ENCODE assay signal across 17 cellular contexts in the genomic region with DNA sequence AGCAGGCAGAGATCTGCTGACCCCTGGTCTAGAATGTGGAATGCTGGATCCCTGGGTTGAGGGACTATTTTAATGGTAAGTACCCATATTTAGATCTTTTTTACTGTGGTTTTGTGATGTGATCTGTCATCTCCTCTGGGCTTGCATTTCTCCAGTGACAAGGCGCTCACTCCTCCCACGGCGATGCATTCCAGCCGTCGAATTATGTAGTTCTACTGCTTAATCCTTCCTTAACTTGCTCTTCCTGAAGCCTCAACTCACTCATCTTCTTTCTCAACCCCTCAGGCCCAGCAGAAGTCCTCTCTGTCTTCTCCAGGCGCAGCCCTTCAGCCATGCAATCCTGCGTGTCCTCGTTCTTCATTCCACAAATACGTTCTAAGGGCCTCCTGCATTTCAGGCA. TPM values are rescaled to one million over a fixed set of nuclear protein-coding genes. Genes with fewer than 3 reads are reported as not detected.
A peak's percentile ranks its signal among the peaks of the same experiment; 100 is the strongest.
DNase-seq lines count a peak whose midpoint lies in the region; ATAC-seq and TF ChIP-seq lines count a peak whose summit lies in the region.
"Had no signal": no experiment of that assay in that cellular context is flagged by ENCODE, and none has a peak within 500 bp of the region (broad histone marks: within the 10 kb centered on the region; RNA-seq: fewer than 3 reads in every experiment).

No MANE protein-coding gene starts in this region.

- H3K27ac Mint-ChIP-seq in activated naive CD4-positive, alpha-beta T cell treated with anti-CD3 and anti-CD28 coated beads, Interleukin-2, amount 50 U/mL, for 24 hours, result peak overlapping the region; percentile 37
- H3K27ac Mint-ChIP-seq in activated T-helper 17 cell treated with anti-CD3 and anti-CD28 coated beads, Interleukin-2, amount 50 U/mL, for 72 hours, result peak overlapping the region; percentile 31
- H3K27ac Mint-ChIP-seq in endothelial cell (ENCODE audit: unreplicated experiment), result peak overlapping the region; percentile 28
- H3K27ac Mint-ChIP-seq in type B pancreatic cell, result peak overlapping the region; percentile 11
- H3K27ac Mint-ChIP-seq in immature natural killer cell, result peak overlapping the region in 3 of 6 donors; percentile 6 to 64 (median 62)

- ATAC-seq in activated T-helper 17 cell treated with anti-CD3 and anti-CD28 coated beads, Interleukin-2, amount 50 U/mL, for 72 hours (replicated peaks), result no peak
- ATAC-seq in GM18909 (IDR thresholded peaks at IDR 0.05; ENCODE audit: poor library complexity, unreplicated experiment), result no peak
- ATAC-seq: A549, Right ventricle myocardium inferior had no signal

- peaks cover 11% of the 10 kb centered on the region for H3K36me3 Mint-ChIP-seq in activated naive CD4-positive, alpha-beta T cell treated with anti-CD3 and anti-CD28 coated beads, Interleukin-2, amount 50 U/mL, for 24 hours
- peaks cover 45% of the 10 kb centered on the region for H3K36me3 Mint-ChIP-seq in activated T-helper 17 cell treated with anti-CD3 and anti-CD28 coated beads, Interleukin-2, amount 50 U/mL, for 72 hours (ENCODE audit: low read depth)
- peaks cover 12% of the 10 kb centered on the region for H3K36me3 Mint-ChIP-seq in endothelial cell (ENCODE audit: low read depth, unreplicated experiment)
- H3K36me3 Mint-ChIP-seq in type B pancreatic cell, result peaks cover 3% of the 10 kb centered on the region
- H3K36me3 Mint-ChIP-seq in immature natural killer cell, result peaks cover 0 to 4% (median 4%) of the 10 kb centered on the region in 3 donors

- TF ChIP-seq CTCF in endothelial cell (IDR thresholded peaks at IDR 0.05; ENCODE audit: unreplicated experiment), result no peak
- no peak for TF ChIP-seq CTCF in type B pancreatic cell (conservative IDR thresholded peaks at IDR 0.05)

- peaks cover 72% of the 10 kb centered on the region for H3K4me1 Mint-ChIP-seq in activated naive CD4-positive, alpha-beta T cell treated with anti-CD3 and anti-CD28 coated beads, Interleukin-2, amount 50 U/mL, for 24 hours
- peaks cover 43% of the 10 kb centered on the region for H3K4me1 Mint-ChIP-seq in activated T-helper 17 cell treated with anti-CD3 and anti-CD28 coated beads, Interleukin-2, amount 50 U/mL, for 72 hours
- H3K4me1 Mint-ChIP-seq in endothelial cell (ENCODE audit: unreplicated experiment) (peaks cover 22% of the 10 kb centered on the region), type B pancreatic cell (ENCODE audit: unreplicated experiment) (peaks cover 20% of the 10 kb centered on the region), immature natural killer cell (peaks cover 36 to 63% of the 10 kb centered on the region in 2 donors)

- H3K4me3 Mint-ChIP-seq in activated naive CD4-positive, alpha-beta T cell treated with anti-CD3 and anti-CD28 coated beads, Interleukin-2, amount 50 U/mL, for 24 hours, result no peak overlapping the region
- no peak overlapping the region for H3K4me3 Mint-ChIP-seq in activated T-helper 17 cell treated with anti-CD3 and anti-CD28 coated beads, Interleukin-2, amount 50 U/mL, for 72 hours
- H3K4me3 Mint-ChIP-seq in endothelial cell (ENCODE audit: unreplicated experiment) (peak overlapping the region; percentile 13), type B pancreatic cell (no peak overlapping the region), immature natural killer cell (no peak overlapping the region)
- H3K4me3 Mint-ChIP-seq: CD4-positive, CD25-positive, alpha-beta regulatory T cell had no signal

- no peak for DNase-seq in activated naive CD4-positive, alpha-beta T cell (lab: John Stamatoyannopoulos, UW)
- DNase-seq in endothelial cell (ENCODE audit: low spot score), result no peak
- no peak for DNase-seq in type B pancreatic cell (ENCODE audit: extremely low spot score, unreplicated experiment)
- DNase-seq in AG20443 (ENCODE audit: low spot score), result no peak
- no peak for DNase-seq in immature natural killer cell
- DNase-seq: CD4-positive, CD25-positive, alpha-beta regulatory T cell; DMS79; MG63; NCI-H1105; NCI-H1694; NCI-H524; Peyer's patch had no signal

- no peaks in the 10 kb centered on the region for H3K27me3 Mint-ChIP-seq in activated naive CD4-positive, alpha-beta T cell treated with anti-CD3 and anti-CD28 coated beads, Interleukin-2, amount 50 U/mL, for 24 hours
- no peaks in the 10 kb centered on the region for H3K27me3 Mint-ChIP-seq in activated T-helper 17 cell treated with anti-CD3 and anti-CD28 coated beads, Interleukin-2, amount 50 U/mL, for 72 hours
- H3K27me3 Mint-ChIP-seq in endothelial cell (ENCODE audit: unreplicated experiment) (peaks cover 5% of the 10 kb centered on the region), type B pancreatic cell (peaks cover 3% of the 10 kb centered on the region), immature natural killer cell (ENCODE audit: low read depth in 3 of 3) (peaks cover 0 to 2% (median 1%) of the 10 kb centered on the region in 3 donors)
- H3K27me3 Mint-ChIP-seq: CD4-positive, CD25-positive, alpha-beta regulatory T cell had no signal

- H3K9me3 Mint-ChIP-seq in activated naive CD4-positive, alpha-beta T cell treated with anti-CD3 and anti-CD28 coated beads, Interleukin-2, amount 50 U/mL, for 24 hours, result no peaks in the 10 kb centered on the region
- H3K9me3 Mint-ChIP-seq in activated T-helper 17 cell treated with anti-CD3 and anti-CD28 coated beads, Interleukin-2, amount 50 U/mL, for 72 hours, result no peaks in the 10 kb centered on the region
- H3K9me3 Mint-ChIP-seq in endothelial cell (ENCODE audit: unreplicated experiment) (no peaks in the 10 kb centered on the region), type B pancreatic cell (no peaks in the 10 kb centered on the region), immature natural killer cell (no peaks in the 10 kb centered on the region)
- H3K9me3 Mint-ChIP-seq: CD4-positive, CD25-positive, alpha-beta regulatory T cell had no signal

RNA-seq across cellular contexts. Expression of a gene that starts 51.2 kb away (rescaled TPM):
- total RNA-seq in activated T-helper 17 cell treated with anti-CD3 and anti-CD28 coated beads, Interleukin-2, amount 50 U/mL, for 72 hours, result 100 to 1,000 TPM in 1 of 2 donors, 10 to 100 TPM in 1; 57.9 to 139 TPM
- total RNA-seq in endothelial cell (ENCODE audit: unreplicated experiment) (34.6 TPM), type B pancreatic cell (ENCODE audit: low replicate concordance) (13.4 and 17.8 TPM in 2 replicates)
- polyA plus RNA-seq in immature natural killer cell, result 10 to 100 TPM; 64.9 to 89.7 (median 88.9) TPM
